In the genomic region with DNA sequence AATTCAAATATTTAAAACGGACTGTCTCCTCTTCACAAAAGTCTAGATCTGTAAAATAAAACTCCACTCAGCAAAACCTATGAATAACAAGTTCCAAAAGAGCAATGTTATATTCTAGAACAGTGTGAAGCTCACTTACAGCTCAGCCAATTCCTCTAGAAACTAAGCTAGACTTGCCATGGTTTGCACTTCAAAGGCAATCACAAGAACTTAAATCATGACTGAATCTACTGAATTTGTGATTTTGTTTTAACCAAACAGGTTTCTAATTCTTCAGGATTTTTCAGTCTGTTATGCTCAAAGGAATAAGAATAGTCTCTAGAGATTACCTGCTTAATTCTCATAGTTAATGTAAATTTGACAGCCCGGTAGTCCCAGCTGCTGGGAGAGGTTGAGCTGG, we compare ENCODE assay signal across 12 cellular contexts. TPM values are rescaled to one million over a fixed set of nuclear protein-coding genes. Genes with fewer than 3 reads are reported as not detected.
DNase-seq lines count a peak whose midpoint lies in the region; ATAC-seq, FAIRE-seq and TF ChIP-seq lines count a peak whose summit lies in the region.
"Had no signal": no experiment of that assay in that cellular context is flagged by ENCODE, and none has a peak within 500 bp of the region (broad histone marks: within the 10 kb centered on the region; RNA-seq: fewer than 3 reads in every experiment).

No MANE protein-coding gene starts in this region.

- H3K79me2 ChIP-seq in PC-9 (ENCODE audit: low read depth) (0 out of 2 replicates have a peak, but pooled peaks cover 4% of the 10 kb centered on the region), HepG2 (ENCODE audit: insufficient read depth, low read length) (no peaks in the 10 kb centered on the region)

- no peak for FAIRE-seq in HepG2 (lab: Jason Lieb, UNC)

- POLR2A ChIA-PET in PC-9 (lab: Charles Lee; ENCODE audit: unreplicated experiment) (interaction anchor here (0.6 to 0.7 kb wide), 2 partner anchors 23 to 54 kb away, joined by 3 read pairs; no protein-coding TSS in a partner anchor), Caco-2 (lab: Charles Lee) (no interaction called here), HepG2 (lab: Yijun Ruan, JAX) (no interaction called here)

- H3K9ac ChIP-seq in HepG2 (ENCODE audit: insufficient read depth, low read depth, low read length), result no peak overlapping the region

- in situ Hi-C loops in HepG2 (cut with HindIII; ENCODE audit: extremely low pct_ligation_motif_present, low pct_unique_long_range_greater_than_20kb), result no loop called here

- H3K9me3 Mint-ChIP-seq in immature natural killer cell (no peaks in the 10 kb centered on the region), Caco-2 (ENCODE audit: unreplicated experiment) (no peaks in the 10 kb centered on the region)
- H3K9me3 Mint-ChIP-seq: stimulated activated naive CD8-positive, alpha-beta T cell treated with anti-CD3 and anti-CD28 coated beads, Interleukin-15, Interleukin-2, amounts not matched to agents 100 ng/mL and 50 ng/mL, for 24 hours had no signal

- no peaks in the 10 kb centered on the region; the same call in 1 of the 2 replicates for H3F3A ChIP-seq in PC-9 (ENCODE audit: insufficient read depth, low read depth)

- TF ChIP-seq CTCF in heart left ventricle (IDR thresholded peaks at IDR 0.05) (no peak), PC-9 (conservative IDR thresholded peaks at IDR 0.05) (no peak), testis (IDR thresholded peaks at IDR 0.05) (no peak), Caco-2 (IDR thresholded peaks at IDR 0.05; ENCODE audit: insufficient read depth in 1 of 2, low read depth in 1 of 2, low read length in 1 of 2, severe bottlenecking in 1 of 2, unreplicated experiment in 1 of 2) (no peak), HepG2 (CRISPR knock-in tag; IDR thresholded peaks at IDR 0.05) (no peak)

- H3K4me1 Mint-ChIP-seq in immature natural killer cell (peaks cover 15 to 36% of the 10 kb centered on the region in 2 donors), Caco-2 (ENCODE audit: low read depth, unreplicated experiment) (peaks cover 13% of the 10 kb centered on the region)

- H3K4me3 Mint-ChIP-seq in immature natural killer cell (peak overlapping the region in 4 of 5 donors; percentile 86 to 91 (median 88)), Caco-2 (ENCODE audit: unreplicated experiment) (no peak overlapping the region)

- H3K27me3 Mint-ChIP-seq in immature natural killer cell (ENCODE audit: low read depth in 3 of 3) (peaks cover 0 to 10% (median 10%) of the 10 kb centered on the region in 3 donors), Caco-2 (ENCODE audit: insufficient read depth, unreplicated experiment) (no peaks in the 10 kb centered on the region)
- H3K27me3 Mint-ChIP-seq: stimulated activated naive CD8-positive, alpha-beta T cell treated with anti-CD3 and anti-CD28 coated beads, Interleukin-15, Interleukin-2, amounts not matched to agents 100 ng/mL and 50 ng/mL, for 24 hours had no signal

- H4K20me1 ChIP-seq in PC-9 (ENCODE audit: insufficient read depth) (no peaks in the 10 kb centered on the region), HepG2 (ENCODE audit: insufficient read depth, low read length) (no peaks in the 10 kb centered on the region)

- H3K27me3 ChIP-seq in heart left ventricle, result no peaks in the 10 kb centered on the region
- H3K27me3 ChIP-seq in PC-9 (ENCODE audit: insufficient read depth, low read depth), result no peaks in the 10 kb centered on the region
- no peaks in the 10 kb centered on the region for H3K27me3 ChIP-seq in testis
- no peaks in the 10 kb centered on the region for H3K27me3 ChIP-seq in Caco-2 (replicated peaks; ENCODE audit: control insufficient read depth, insufficient read depth, low read length)
- 0 out of 5 replicates have a peak, but pooled peaks cover 0 to 6% of the 10 kb centered on the region in 2 experiments for H3K27me3 ChIP-seq in HepG2 (ENCODE audit: control insufficient read depth in 1 of 2, insufficient read depth in 2 of 2, low read length in 2 of 2)

- no peak for DNase-seq in heart left ventricle
- no peak for DNase-seq in Right ventricle myocardium inferior (ENCODE audit: missing footprints)
- DNase-seq in PC-9, result no peak
- DNase-seq in immature natural killer cell, result no peak
- DNase-seq in testis, result no peak
- no peak for DNase-seq in Caco-2
- no peak for DNase-seq in HepG2 (ENCODE audit: low spot score)
- DNase-seq: AML-193, aorta had no signal

- peaks cover 0 to 25% (median 8%) of the 10 kb centered on the region in 12 donors for H3K4me1 ChIP-seq in heart left ventricle
- peaks cover 29% of the 10 kb centered on the region for H3K4me1 ChIP-seq in PC-9 (replicated peaks; ENCODE audit: insufficient read depth)
- peaks cover 14% of the 10 kb centered on the region for H3K4me1 ChIP-seq in testis
- peaks cover 15% of the 10 kb centered on the region for H3K4me1 ChIP-seq in Caco-2
- peaks cover 17% of the 10 kb centered on the region for H3K4me1 ChIP-seq in HepG2 (ENCODE audit: insufficient read depth, low read length)

- TF ChIP-seq RAD21 in HepG2 (CRISPR knock-in tag; IDR thresholded peaks at IDR 0.05), result no peak

- peak overlapping the region; percentile 1 to 72 (median 59) for H3K4me3 ChIP-seq in heart left ventricle
- peak overlapping the region; percentile 67 for H3K4me3 ChIP-seq in PC-9
- peak overlapping the region in 1 of 2 donors; percentile 60 for H3K4me3 ChIP-seq in testis
- no peak overlapping the region for H3K4me3 ChIP-seq in Caco-2 (ENCODE audit: low read depth, low read length)
- H3K4me3 ChIP-seq in HepG2 (replicated peaks in 1 of 3; ENCODE audit: insufficient read depth in 1 of 3, low read depth in 2 of 3, low read length in 3 of 3), result no peak overlapping the region
- H3K4me3 ChIP-seq: SK-N-MC had no signal

- BruUV-seq in PC-9 (replicated peaks; lab: Mats Ljungman, UMichigan) (no TSS peak), Caco-2 (replicated peaks; lab: Mats Ljungman, UMichigan) (no TSS peak), HepG2 (replicated peaks; lab: Mats Ljungman, UMichigan) (no TSS peak)

- no peak for TF ChIP-seq POLR2A in heart left ventricle (IDR thresholded peaks at IDR 0.05)
- no peak for TF ChIP-seq POLR2A in testis (IDR thresholded peaks at IDR 0.05)
- TF ChIP-seq POLR2A in HepG2 (IDR thresholded peaks at IDR 0.05; ENCODE audit: insufficient read depth in 1 of 2, low read depth in 2 of 2, low read length in 2 of 2), result no peak

- H3K9me2 ChIP-seq in PC-9 (ENCODE audit: insufficient read depth), result no peaks in the 10 kb centered on the region

- peak overlapping the region; percentile 99; the same call in 1 of the 2 replicates for H2AFZ ChIP-seq in PC-9
- no peak overlapping the region for H2AFZ ChIP-seq in HepG2 (ENCODE audit: low read length)

- peaks cover 0 to 10% (median 3%) of the 10 kb centered on the region in 9 donors for H3K36me3 ChIP-seq in heart left ventricle
- no peaks in the 10 kb centered on the region for H3K36me3 ChIP-seq in PC-9 (ENCODE audit: low read depth)
- H3K36me3 ChIP-seq in testis (ENCODE audit: low read depth, missing control alignments), result no peaks in the 10 kb centered on the region
- no peaks in the 10 kb centered on the region for H3K36me3 ChIP-seq in Caco-2 (ENCODE audit: control insufficient read depth, insufficient read depth, low read length)
- H3K36me3 ChIP-seq in HepG2 (replicated peaks in 1 of 2; ENCODE audit: control insufficient read depth in 1 of 2, insufficient read depth in 2 of 2, low read length in 2 of 2), result no peaks in the 10 kb centered on the region

- peak overlapping the region; percentile 82 to 96 (median 91) for H3K27ac ChIP-seq in heart left ventricle
- H3K27ac ChIP-seq in PC-9, result peak overlapping the region; percentile 63; the same call in 1 of the 2 replicates
- peak overlapping the region; percentile 89 for H3K27ac ChIP-seq in testis
- H3K27ac ChIP-seq in HepG2 (ENCODE audit: extremely low read length, insufficient read depth, low read length), result no peak overlapping the region
- H3K27ac ChIP-seq: SK-N-MC had no signal

- peaks cover 0 to under 1% (median under 1%) of the 10 kb centered on the region in 3 donors for H3K36me3 Mint-ChIP-seq in immature natural killer cell
- no peaks in the 10 kb centered on the region for H3K36me3 Mint-ChIP-seq in Caco-2 (ENCODE audit: insufficient read depth, unreplicated experiment)

- no peaks in the 10 kb centered on the region for H3K9me3 ChIP-seq in heart left ventricle
- H3K9me3 ChIP-seq in PC-9 (ENCODE audit: insufficient read depth, low read depth), result no peaks in the 10 kb centered on the region
- no peaks in the 10 kb centered on the region for H3K9me3 ChIP-seq in testis
- no peaks in the 10 kb centered on the region for H3K9me3 ChIP-seq in Caco-2
- no peaks in the 10 kb centered on the region for H3K9me3 ChIP-seq in HepG2 (ENCODE audit: low read length)

- ATAC-seq in heart left ventricle (no peak), Right ventricle myocardium inferior (no peak), HG03439 (IDR thresholded peaks at IDR 0.05; ENCODE audit: unreplicated experiment) (no peak), HepG2 (no peak)

- H3K4me2 ChIP-seq in PC-9 (peak overlapping the region; percentile 88), HepG2 (ENCODE audit: low read depth, low read length) (no peak overlapping the region)

- TF ChIP-seq EP300 in HepG2 (IDR thresholded peaks at IDR 0.05; ENCODE audit: low read depth in 2 of 2, low read length in 2 of 2) (no peak), HepG2 (CRISPR knock-in tag; IDR thresholded peaks at IDR 0.05; ENCODE audit: borderline replicate concordance) (no peak)

- CTCF ChIA-PET in PC-9 (lab: Charles Lee) (no interaction called here), Caco-2 (lab: Charles Lee) (no interaction called here), HepG2 (lab: Yijun Ruan, JAX; ENCODE audit: low intra/inter-chr PET ratio, low total read pairs) (no interaction called here)

- intact Hi-C loops in heart left ventricle (cut with DNase I), result loop anchor here in 3 of 10 donors (2.0 to 5.0 kb wide), 3 partner anchors 49 to 136 kb away; partner anchors contain the start of gene HNRNPA0 (in 1 of the 3)
- intact Hi-C loops in Right ventricle myocardium inferior (cut with DNase I), result loop anchor here (2.0 kb wide), 1 partner anchor 51 kb away; no protein-coding TSS in a partner anchor
- intact Hi-C loops in PC-9 (cut with micrococcal nuclease; ENCODE audit: unreplicated experiment), result loop anchor here (2.0 to 10.0 kb wide), 2 partner anchors 55 to 103 kb away; no protein-coding TSS in a partner anchor
- intact Hi-C loops in testis (cut with DNase I; ENCODE audit: low total_unique reads), result no loop called here
- intact Hi-C loops in Caco-2 (cut with micrococcal nuclease; ENCODE audit: unreplicated experiment), result no loop called here
- intact Hi-C loops in HepG2 (cut with micrococcal nuclease; ENCODE audit: unreplicated experiment), result no loop called here

- H3K27ac Mint-ChIP-seq in immature natural killer cell (peak overlapping the region in 5 of 6 donors; percentile 93 to 98 (median 96)), Caco-2 (ENCODE audit: unreplicated experiment) (no peak overlapping the region)

- 60 to 75% (median 67%) methylated on average over 2 of the region's 2 CpGs for WGBS in heart left ventricle, 4 donors
- 55 to 57% methylated on average over 2 of the region's 2 CpGs for WGBS in testis, 2 donors
- WGBS in HepG2 (ENCODE audit: low lambda C conversion rate), result 50% methylated on average over 2 of the region's 2 CpGs

RNA-seq across cellular contexts. Expression of gene PKD2L2, which starts 1.4 kb away (rescaled TPM):
- total RNA-seq in heart left ventricle (1 to 10 TPM in 1 of 9 donors, under 1 TPM in 7, not detected in 1; 0.37 to 1.1 (median 0.52) TPM), Right ventricle myocardium inferior (0.81 TPM), PC-9 (2021) (0.46 and 0.50 TPM in 2 replicates), testis (1 to 10 TPM; 2.0 to 7.4 TPM), Caco-2 (2022) (not detected in 2 replicates), HepG2 (2016; rRNA removed; fragmentation: Illumina TruSeq; extraction: Trizol) (not detected in 2 replicates)
- polyA plus RNA-seq in heart left ventricle (under 1 TPM in 1 of 2 donors, not detected in 1; 0.08 TPM), immature natural killer cell (under 1 TPM in 2 of 3 donors, not detected in 1; 0.23 to 0.30 TPM), testis (ENCODE audit: insufficient read depth, low read depth, low replicate concordance) (23.4 TPM), HepG2 (2011; rRNA removed) (not detected in 2 replicates)
- total RNA-seq in HepG2 (2016; cell fraction: cytosol; rRNA removed; fragmentation: Illumina TruSeq; extraction: Trizol; ENCODE audit: low read depth), result not detected in 2 replicates
- not detected in 2 replicates for total RNA-seq in HepG2 (2016; cell fraction: insoluble cytoplasmic fraction; rRNA removed; fragmentation: Illumina TruSeq; extraction: Trizol)
- total RNA-seq in HepG2 (2016; cell fraction: membrane; rRNA removed; fragmentation: Illumina TruSeq; extraction: Trizol), result not detected in 2 replicates
- not detected in 2 replicates for total RNA-seq in HepG2 (2016; cell fraction: nucleus; rRNA removed; fragmentation: Illumina TruSeq; extraction: Trizol)
- not detected in 2 replicates for polyA plus RNA-seq in HepG2 (2011; cell fraction: cytosol; rRNA removed)
- polyA plus RNA-seq in HepG2 (2011; cell fraction: nucleus; rRNA removed), result not detected in 2 replicates
- polyA plus RNA-seq in HepG2 (2012), result not detected in 2 replicates
- polyA plus RNA-seq in HepG2 (2016; cell fraction: cytosol; fragmentation: Illumina TruSeq; extraction: Trizol; ENCODE audit: low read depth), result not detected in 2 replicates
- polyA plus RNA-seq in HepG2 (2016; cell fraction: insoluble cytoplasmic fraction; fragmentation: Illumina TruSeq; extraction: Trizol; ENCODE audit: low read depth), result not detected in 2 replicates
- polyA plus RNA-seq in HepG2 (2016; cell fraction: membrane; fragmentation: Illumina TruSeq; extraction: Trizol; ENCODE audit: low read depth), result not detected in 2 replicates
- polyA plus RNA-seq in HepG2 (2016; cell fraction: nucleus; fragmentation: Illumina TruSeq; extraction: Trizol; ENCODE audit: insufficient read depth, low read depth), result not detected in 2 replicates
- polyA minus RNA-seq in HepG2 (2011; rRNA and poly(A)+ RNA removed; ENCODE audit: low replicate concordance), result not detected in 2 replicates
- not detected in 2 replicates for polyA minus RNA-seq in HepG2 (2011; cell fraction: cytosol; rRNA and poly(A)+ RNA removed)
- not detected in 2 replicates for polyA minus RNA-seq in HepG2 (2011; cell fraction: nucleus; rRNA and poly(A)+ RNA removed)
- total RNA-seq: aorta had no signal
- polyA plus RNA-seq: aorta had no signal

RNA-seq across cellular contexts. Expression of gene MYOT, which starts 20.2 kb away (rescaled TPM):
- 100 to 1,000 TPM in 2 of 9 donors, 10 to 100 TPM in 6, 1 to 10 TPM in 1; 6.2 to 374 (median 27.7) TPM for total RNA-seq in heart left ventricle
- 100 to 1,000 TPM in 1 of 2 donors, 1 to 10 TPM in 1; 9.7 to 276 TPM for polyA plus RNA-seq in heart left ventricle
- total RNA-seq in Right ventricle myocardium inferior, result 22.4 TPM
- total RNA-seq in PC-9 (2021), result not detected in 2 replicates
- polyA plus RNA-seq in immature natural killer cell, result under 1 TPM in 1 of 3 donors, not detected in 2; 0.59 TPM
- under 1 TPM; 0.43 to 0.79 TPM for total RNA-seq in testis
- polyA plus RNA-seq in testis (ENCODE audit: insufficient read depth, low read depth, low replicate concordance), result 7.2 TPM
- total RNA-seq in Caco-2 (2022), result not detected in 2 replicates
- total RNA-seq in HepG2 (2016; rRNA removed; fragmentation: Illumina TruSeq; extraction: Trizol), result not detected in 2 replicates
- total RNA-seq in HepG2 (2016; cell fraction: cytosol; rRNA removed; fragmentation: Illumina TruSeq; extraction: Trizol; ENCODE audit: low read depth), result not detected in 2 replicates
- not detected in 2 replicates for total RNA-seq in HepG2 (2016; cell fraction: insoluble cytoplasmic fraction; rRNA removed; fragmentation: Illumina TruSeq; extraction: Trizol)
- total RNA-seq in HepG2 (2016; cell fraction: membrane; rRNA removed; fragmentation: Illumina TruSeq; extraction: Trizol), result not detected in 2 replicates
- not detected in 2 replicates for total RNA-seq in HepG2 (2016; cell fraction: nucleus; rRNA removed; fragmentation: Illumina TruSeq; extraction: Trizol)
- polyA plus RNA-seq in HepG2 (2011; rRNA removed), result not detected in 2 replicates
- polyA plus RNA-seq in HepG2 (2011; cell fraction: cytosol; rRNA removed), result not detected in 2 replicates
- not detected in 2 replicates for polyA plus RNA-seq in HepG2 (2011; cell fraction: nucleus; rRNA removed)
- not detected in 2 replicates for polyA plus RNA-seq in HepG2 (2012)
- polyA plus RNA-seq in HepG2 (2016; cell fraction: cytosol; fragmentation: Illumina TruSeq; extraction: Trizol; ENCODE audit: low read depth), result not detected in 2 replicates
- polyA plus RNA-seq in HepG2 (2016; cell fraction: insoluble cytoplasmic fraction; fragmentation: Illumina TruSeq; extraction: Trizol; ENCODE audit: low read depth), result not detected in 2 replicates
- not detected in 2 replicates for polyA plus RNA-seq in HepG2 (2016; cell fraction: membrane; fragmentation: Illumina TruSeq; extraction: Trizol; ENCODE audit: low read depth)
- not detected in 2 replicates for polyA plus RNA-seq in HepG2 (2016; cell fraction: nucleus; fragmentation: Illumina TruSeq; extraction: Trizol; ENCODE audit: insufficient read depth, low read depth)
- not detected in 2 replicates for polyA minus RNA-seq in HepG2 (2011; rRNA and poly(A)+ RNA removed; ENCODE audit: low replicate concordance)
- polyA minus RNA-seq in HepG2 (2011; cell fraction: cytosol; rRNA and poly(A)+ RNA removed), result not detected in 2 replicates
- polyA minus RNA-seq in HepG2 (2011; cell fraction: nucleus; rRNA and poly(A)+ RNA removed), result not detected in 2 replicates

Comparison
In these comparisons a context has a peak if more than half of its experiments do, and no peak if none do; other contexts are left out.
1. H3K4me3 ChIP-seq: peak in heart left ventricle (12 of 12) and PC-9 (single experiment); none in Caco-2 (single experiment) and HepG2 (0 of 3).
2. intact Hi-C loops: an anchor here in Right ventricle myocardium inferior (2.0 kb wide) and PC-9 (2.0 to 10.0 kb wide); none called in testis, Caco-2 and HepG2.